24 cellular contexts compared by ENCODE assay signal in genomic region chr22:20457506-20458240, GRCh38.
"Had no signal": no experiment of that assay in that cellular context is flagged by ENCODE, and none has a peak within 500 bp of the region (broad histone marks: within the 10 kb centered on the region; RNA-seq: fewer than 3 reads in every experiment).

No MANE protein-coding gene starts in this region.

- H3K9me3 Mint-ChIP-seq: dendritic cell treated with granulocyte-macrophage colony-stimulating factor and Interleukin-4, amounts not matched to agents 40 ng/mL and 50 ng/mL, for 4 days; endodermal cell; naive thymus-derived CD8-positive, alpha-beta T cell; stimulated activated memory B cell treated with anti-CD40 and anti-IgM and Interleukin-4, amounts not matched to agents 10 μg/mL and 1 μg/mL and 100 μg/mL, for 72 hours; stimulated activated naive CD8-positive, alpha-beta T cell treated with anti-CD3 and anti-CD28 coated beads, Interleukin-15, Interleukin-2, amounts not matched to agents 100 ng/mL and 50 ng/mL, for 24 hours had no signal

- H3K27ac Mint-ChIP-seq: dendritic cell treated with granulocyte-macrophage colony-stimulating factor and Interleukin-4, amounts not matched to agents 40 ng/mL and 50 ng/mL, for 4 days; endodermal cell; progenitor cell of endocrine pancreas; stimulated activated naive CD8-positive, alpha-beta T cell treated with anti-CD3 and anti-CD28 coated beads, Interleukin-15, Interleukin-2, amounts not matched to agents 100 ng/mL and 50 ng/mL, for 24 hours had no signal

- DNase-seq: colonic mucosa; effector CD8-positive, alpha-beta T cell; endodermal cell; foreskin keratinocyte; glutamatergic neuron; heart right ventricle; hippocampal formation; left ventricle myocardium superior; naive thymus-derived CD8-positive, alpha-beta T cell; stimulated activated CD4-positive, alpha-beta T cell treated with anti-CD3 and anti-CD28 coated beads, Interleukin-4, amount 100 ng/mL, for 4 hours; upper lobe of left lung had no signal

- H3K27ac ChIP-seq: colonic mucosa, epithelial cell of prostate, esophagus muscularis mucosa, foreskin keratinocyte, heart right ventricle, lower lobe of right lung, pancreas, right lobe of liver, thoracic aorta, tibial nerve, upper lobe of left lung, vagina had no signal

- FAIRE-seq: islet of Langerhans, pancreas had no signal

- H3K4me3 Mint-ChIP-seq: dendritic cell treated with granulocyte-macrophage colony-stimulating factor and Interleukin-4, amounts not matched to agents 40 ng/mL and 50 ng/mL, for 4 days; endodermal cell; naive thymus-derived CD8-positive, alpha-beta T cell; stimulated activated memory B cell treated with anti-CD40 and anti-IgM and Interleukin-4, amounts not matched to agents 10 μg/mL and 1 μg/mL and 100 μg/mL, for 72 hours; stimulated activated naive CD8-positive, alpha-beta T cell treated with anti-CD3 and anti-CD28 coated beads, Interleukin-15, Interleukin-2, amounts not matched to agents 100 ng/mL and 50 ng/mL, for 24 hours had no signal

- H3K27me3 Mint-ChIP-seq: dendritic cell treated with granulocyte-macrophage colony-stimulating factor and Interleukin-4, amounts not matched to agents 40 ng/mL and 50 ng/mL, for 4 days; naive thymus-derived CD8-positive, alpha-beta T cell; progenitor cell of endocrine pancreas; stimulated activated memory B cell treated with anti-CD40 and anti-IgM and Interleukin-4, amounts not matched to agents 10 μg/mL and 1 μg/mL and 100 μg/mL, for 72 hours; stimulated activated naive CD8-positive, alpha-beta T cell treated with anti-CD3 and anti-CD28 coated beads, Interleukin-15, Interleukin-2, amounts not matched to agents 100 ng/mL and 50 ng/mL, for 24 hours had no signal
